In genomic region chr12:48219635-48220034, GRCh38 we compare ENCODE assay signal across 15 cellular contexts. TPM values are rescaled to one million over a fixed set of nuclear protein-coding genes. Genes with fewer than 3 reads are reported as not detected.
A peak's percentile ranks its signal among the peaks of the same experiment; 100 is the strongest.
DNase-seq lines count a peak whose midpoint lies in the region; ATAC-seq and TF ChIP-seq lines count a peak whose summit lies in the region.
"Had no signal": no experiment of that assay in that cellular context is flagged by ENCODE, and none has a peak within 500 bp of the region (broad histone marks: within the 10 kb centered on the region; RNA-seq: fewer than 3 reads in every experiment).

No MANE protein-coding gene starts in this region.

- H3K4me3 ChIP-seq in SJSA1, result no peak overlapping the region
- H3K4me3 ChIP-seq: A549, HAP-1 had no signal

- no peak for TF ChIP-seq EP300 in Ishikawa (IDR thresholded peaks at IDR 0.05; ENCODE audit: borderline replicate concordance)

- H3K27ac Mint-ChIP-seq in mesothelial cell of epicardium, result peak overlapping the region; percentile 83
- H3K27ac Mint-ChIP-seq: CD8-positive, alpha-beta memory T cell; IgD-negative memory B cell had no signal

- H3K4me1 Mint-ChIP-seq in mesothelial cell of epicardium, result peaks cover 23% of the 10 kb centered on the region
- H3K4me1 Mint-ChIP-seq: CD8-positive, alpha-beta memory T cell; IgD-negative memory B cell had no signal

- no peaks in the 10 kb centered on the region for H3K36me3 Mint-ChIP-seq in mesothelial cell of epicardium
- H3K36me3 Mint-ChIP-seq: IgD-negative memory B cell had no signal

- peaks cover 29% of the 10 kb centered on the region for H3K27me3 ChIP-seq in SJSA1 (replicated peaks)

- no peak for TF ChIP-seq CTCF in mesothelial cell of epicardium (IDR thresholded peaks at IDR 0.05; ENCODE audit: unreplicated experiment)

- TF ChIP-seq RAD21 in Ishikawa (IDR thresholded peaks at IDR 0.05; ENCODE audit: low read depth), result no peak

- H3K27me3 Mint-ChIP-seq in mesothelial cell of epicardium (ENCODE audit: low read depth), result no peaks in the 10 kb centered on the region

- H3K9me3 Mint-ChIP-seq in mesothelial cell of epicardium, result peaks cover 3% of the 10 kb centered on the region
- H3K9me3 Mint-ChIP-seq: CD8-positive, alpha-beta memory T cell had no signal

- no peaks in the 10 kb centered on the region for H3K36me3 ChIP-seq in SJSA1
- H3K36me3 ChIP-seq: HAP-1 had no signal

- peak overlapping the region; percentile 6 for H3K27ac ChIP-seq in SJSA1
- H3K27ac ChIP-seq: A549 had no signal

- peaks cover 6% of the 10 kb centered on the region for H3K4me1 ChIP-seq in SJSA1 (replicated peaks)
- H3K4me1 ChIP-seq: A549, HAP-1 had no signal

- no peak overlapping the region for H3K4me3 Mint-ChIP-seq in mesothelial cell of epicardium
- H3K4me3 Mint-ChIP-seq: CD8-positive, alpha-beta memory T cell; IgD-negative memory B cell had no signal

- no peaks in the 10 kb centered on the region for H3K9me3 ChIP-seq in SJSA1 (replicated peaks)
- H3K9me3 ChIP-seq: A549, HAP-1 had no signal

- peak; percentile 76 to 91 for DNase-seq in SJSA1 (ENCODE audit: low read depth in 1 of 2, low spot score in 2 of 2)
- DNase-seq in mesothelial cell of epicardium (ENCODE audit: low spot score in 2 of 2, unreplicated experiment in 2 of 2), result no peak
- no peak for DNase-seq in UCSD-AML1 (lab: John Stamatoyannopoulos, UW; ENCODE audit: unreplicated experiment)
- DNase-seq in stimulated activated naive CD8-positive, alpha-beta T cell treated with anti-CD3 and anti-CD28 coated beads, Interleukin-15, Interleukin-2, amounts not matched to agents 100 U/mL and 50 U/mL, for 24 hours, result no peak
- DNase-seq in nucleus accumbens (lab: John Stamatoyannopoulos, UW), result no peak
- DNase-seq: CD8-positive, alpha-beta memory T cell; DMS 273 treated with DMSO at 0.1 percent for 48 hours; DMS79 had no signal

- no peak for ATAC-seq in stimulated activated naive CD8-positive, alpha-beta T cell treated with anti-CD3 and anti-CD28 coated beads, Interleukin-15, Interleukin-2, amounts not matched to agents 100 U/mL and 50 U/mL, for 24 hours
- ATAC-seq: A549 had no signal

TF ChIP-seq in Ishikawa, 13 proteins besides CTCF, POLR2A, EP300 and RAD21:
- TF ChIP-seq CEBPB (IDR thresholded peaks at IDR 0.05) (no peak), TEAD4 (IDR thresholded peaks at IDR 0.05) (peak; percentile 74)

RNA-seq across cellular contexts. Expression of gene OR10AD1, which starts 16.5 kb away (rescaled TPM):
- not detected in 2 replicates for total RNA-seq in SJSA1 (2014; rRNA removed; shearing (Covaris generic))
- not detected in 3 replicates for total RNA-seq in mesothelial cell of epicardium
- total RNA-seq: CD8-positive, alpha-beta memory T cell; G401; H1; HT1080 had no signal

RNA-seq across cellular contexts. Expression of gene CCDC184, which starts 36.2 kb away (rescaled TPM):
- total RNA-seq in SJSA1 (2014; rRNA removed; shearing (Covaris generic)), result 10.1 and 11.9 TPM in 2 replicates
- 1.4 to 1.7 TPM (median 1.6 TPM) in 3 replicates for total RNA-seq in mesothelial cell of epicardium

Comparison
In these comparisons a context has a peak if more than half of its experiments do, and no peak if none do; other contexts are left out.
1. DNase-seq: peak in SJSA1 (2 of 2); none in mesothelial cell of epicardium (0 of 2), UCSD-AML1 (single experiment), stimulated activated naive CD8-positive, alpha-beta T cell treated with anti-CD3 and anti-CD28 coated beads, Interleukin-15, Interleukin-2, amounts not matched to agents 100 U/mL and 50 U/mL, for 24 hours (single experiment) and nucleus accumbens (0 of 56).